18 cellular contexts compared by ENCODE assay signal in the genomic region with DNA sequence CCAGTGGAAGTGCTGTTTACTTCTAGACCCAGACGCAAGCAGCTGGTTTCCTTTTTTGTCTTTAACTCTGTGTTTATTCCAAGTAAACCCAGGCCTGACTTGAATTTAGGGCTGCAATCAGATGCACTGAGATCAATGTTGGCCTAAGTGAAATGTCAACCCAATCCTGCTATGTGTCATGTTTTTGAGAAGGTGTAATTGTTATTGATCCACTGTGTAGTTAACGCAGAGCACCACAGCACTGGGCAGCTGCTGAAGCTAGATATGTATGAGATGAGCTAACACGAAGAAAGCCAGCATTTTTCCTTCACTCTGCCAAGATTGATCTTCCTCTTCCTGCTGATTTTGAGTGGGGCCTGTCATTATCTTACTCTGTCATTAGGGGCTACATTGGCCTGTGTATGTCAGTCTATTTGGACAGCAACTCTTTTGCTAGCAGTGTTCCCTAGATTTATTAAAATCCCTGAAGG. TPM values are rescaled to one million over a fixed set of nuclear protein-coding genes. Genes with fewer than 3 reads are reported as not detected.
"Had no signal": no experiment of that assay in that cellular context is flagged by ENCODE, and none has a peak within 500 bp of the region (broad histone marks: within the 10 kb centered on the region; RNA-seq: fewer than 3 reads in every experiment).

No MANE protein-coding gene starts in this region.

- H3K4me1 Mint-ChIP-seq: memory B cell had no signal

- DNase-seq: activated CD4-positive, alpha-beta T cell treated with anti-CD3 and anti-CD28 coated beads, Interleukin-2, amount 50 U/mL, for 1 hour; activated naive CD4-positive, alpha-beta T cell treated with anti-CD3 and anti-CD28 coated beads, Interleukin-2, amount 50 U/mL, for 16 hours; activated T-cell treated with anti-CD3 and anti-CD28 coated beads for 4 hours; adrenal gland; caudate nucleus; cortex of kidney; effector CD8-positive, alpha-beta T cell; heart right ventricle; islet precursor cell; left lung; ovary; stimulated activated CD4-positive, alpha-beta T cell treated with anti-CD3 and anti-CD28 coated beads, Interleukin-4, amount 100 ng/mL, for 4 hours; stomach had no signal

- H3K4me3 ChIP-seq: adrenal gland, heart right ventricle, left lung, ovary, stomach had no signal

- H3K27ac Mint-ChIP-seq: memory B cell had no signal

- H3K36me3 ChIP-seq: adrenal gland, left lung, ovary had no signal

- H3K9me3 ChIP-seq: adrenal gland, heart right ventricle, left lung, ovary, stomach had no signal

- H3K4me3 Mint-ChIP-seq: memory B cell, neural crest cell had no signal

- H3K27ac ChIP-seq: adrenal gland, heart right ventricle, left lung, ovary, stomach had no signal

- H3K9me3 Mint-ChIP-seq: neural crest cell had no signal

- H3K27me3 ChIP-seq: adrenal gland, heart right ventricle, left lung, ovary, stomach had no signal

- H3K4me1 ChIP-seq: adrenal gland, heart right ventricle, left lung, stomach had no signal

- H3K27me3 Mint-ChIP-seq: memory B cell had no signal

- FAIRE-seq: frontal cortex had no signal

RNA-seq across cellular contexts. Expression of a gene that starts 18.9 kb away (rescaled TPM):
- total RNA-seq: activated CD8-positive, alpha-beta memory T cell treated with anti-CD3 and anti-CD28 coated beads for 36 hours; left lung had no signal

RNA-seq across cellular contexts. Expression of a gene that starts 36.3 kb away (rescaled TPM):
- total RNA-seq: activated CD8-positive, alpha-beta memory T cell treated with anti-CD3 and anti-CD28 coated beads for 36 hours; left lung; stomach; urinary bladder had no signal
- polyA plus RNA-seq: heart right ventricle, ovary had no signal
